In the genomic region with DNA sequence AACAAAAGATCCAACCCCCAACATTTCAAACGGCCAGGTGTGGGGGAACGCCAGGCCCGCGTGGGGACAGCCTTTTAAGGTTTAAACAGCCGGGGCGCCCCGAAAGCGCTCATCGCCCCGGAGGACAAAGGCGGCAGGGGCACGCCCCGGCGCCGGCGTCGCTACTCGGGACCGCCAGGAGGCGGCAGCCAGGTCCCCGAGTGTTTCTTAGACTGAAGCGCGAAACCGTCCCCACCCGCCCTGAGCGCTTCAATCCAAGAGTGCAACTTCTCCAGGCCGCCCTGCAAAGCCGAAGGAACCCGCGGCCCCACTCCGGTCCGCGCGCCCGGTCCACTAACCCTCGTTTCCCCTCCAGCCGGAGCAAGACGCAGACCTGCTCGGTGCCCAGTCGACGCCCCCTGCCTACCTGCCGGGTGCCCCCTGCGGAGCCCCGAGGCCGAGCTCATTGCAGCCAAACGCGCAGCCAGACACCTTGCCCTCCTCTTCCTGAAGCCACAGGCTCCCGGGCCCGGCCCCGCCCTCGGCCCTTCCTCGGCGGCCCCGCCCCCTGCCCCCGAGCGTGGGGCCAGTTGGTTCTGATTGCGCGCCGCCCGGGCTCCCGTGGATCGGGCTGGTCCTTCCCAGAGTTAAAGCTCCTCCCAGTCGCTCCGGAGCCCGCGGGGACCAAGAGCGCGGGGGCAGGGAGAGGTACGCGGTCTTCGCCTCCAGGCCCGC, we compare ENCODE assay signal across 1 cellular context.
TF ChIP-seq lines count a peak whose summit lies in the region.

A gene (minus strand): TSS at position 496 of the 714 bp plus-strand sequence. CDS start 50 bp downstream, at position 446.

TF ChIP-seq in HepG2, 621 proteins besides CTCF, POLR2A, EP300 and RAD21 (continued from another document and continues in another):
- TF ChIP-seq, protein P1, sequence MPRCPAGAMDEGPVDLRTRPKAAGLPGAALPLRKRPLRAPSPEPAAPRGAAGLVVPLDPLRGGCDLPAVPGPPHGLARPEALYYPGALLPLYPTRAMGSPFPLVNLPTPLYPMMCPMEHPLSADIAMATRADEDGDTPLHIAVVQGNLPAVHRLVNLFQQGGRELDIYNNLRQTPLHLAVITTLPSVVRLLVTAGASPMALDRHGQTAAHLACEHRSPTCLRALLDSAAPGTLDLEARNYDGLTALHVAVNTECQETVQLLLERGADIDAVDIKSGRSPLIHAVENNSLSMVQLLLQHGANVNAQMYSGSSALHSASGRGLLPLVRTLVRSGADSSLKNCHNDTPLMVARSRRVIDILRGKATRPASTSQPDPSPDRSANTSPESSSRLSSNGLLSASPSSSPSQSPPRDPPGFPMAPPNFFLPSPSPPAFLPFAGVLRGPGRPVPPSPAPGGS (CRISPR knock-in tag; IDR thresholded peaks at IDR 0.05), result no peak
- TF ChIP-seq ZNF543 (CRISPR knock-in tag; IDR thresholded peaks at IDR 0.05), result 0 out of 2 replicates have a peak, but pooled peaks have one; percentile 23
- TF ChIP-seq GABPB1 (CRISPR knock-in tag; IDR thresholded peaks at IDR 0.05), result peak; percentile 66; the same call in 1 of the 2 replicates
- TF ChIP-seq, protein P2, sequence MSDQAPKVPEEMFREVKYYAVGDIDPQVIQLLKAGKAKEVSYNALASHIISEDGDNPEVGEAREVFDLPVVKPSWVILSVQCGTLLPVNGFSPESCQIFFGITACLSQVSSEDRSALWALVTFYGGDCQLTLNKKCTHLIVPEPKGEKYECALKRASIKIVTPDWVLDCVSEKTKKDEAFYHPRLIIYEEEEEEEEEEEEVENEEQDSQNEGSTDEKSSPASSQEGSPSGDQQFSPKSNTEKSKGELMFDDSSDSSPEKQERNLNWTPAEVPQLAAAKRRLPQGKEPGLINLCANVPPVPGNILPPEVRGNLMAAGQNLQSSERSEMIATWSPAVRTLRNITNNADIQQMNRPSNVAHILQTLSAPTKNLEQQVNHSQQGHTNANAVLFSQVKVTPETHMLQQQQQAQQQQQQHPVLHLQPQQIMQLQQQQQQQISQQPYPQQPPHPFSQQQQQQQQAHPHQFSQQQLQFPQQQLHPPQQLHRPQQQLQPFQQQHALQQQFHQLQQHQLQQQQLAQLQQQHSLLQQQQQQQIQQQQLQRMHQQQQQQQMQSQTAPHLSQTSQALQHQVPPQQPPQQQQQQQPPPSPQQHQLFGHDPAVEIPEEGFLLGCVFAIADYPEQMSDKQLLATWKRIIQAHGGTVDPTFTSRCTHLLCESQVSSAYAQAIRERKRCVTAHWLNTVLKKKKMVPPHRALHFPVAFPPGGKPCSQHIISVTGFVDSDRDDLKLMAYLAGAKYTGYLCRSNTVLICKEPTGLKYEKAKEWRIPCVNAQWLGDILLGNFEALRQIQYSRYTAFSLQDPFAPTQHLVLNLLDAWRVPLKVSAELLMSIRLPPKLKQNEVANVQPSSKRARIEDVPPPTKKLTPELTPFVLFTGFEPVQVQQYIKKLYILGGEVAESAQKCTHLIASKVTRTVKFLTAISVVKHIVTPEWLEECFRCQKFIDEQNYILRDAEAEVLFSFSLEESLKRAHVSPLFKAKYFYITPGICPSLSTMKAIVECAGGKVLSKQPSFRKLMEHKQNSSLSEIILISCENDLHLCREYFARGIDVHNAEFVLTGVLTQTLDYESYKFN (CRISPR knock-in tag; conservative IDR thresholded peaks at IDR 0.05), result no peak
- TF ChIP-seq ZNF776 (CRISPR knock-in tag; IDR thresholded peaks at IDR 0.05), result peak; percentile 33; the same call in 1 of the 2 replicates
- peak; percentile 67 for TF ChIP-seq ZFY (CRISPR knock-in tag; IDR thresholded peaks at IDR 0.05)
- TF ChIP-seq, protein P3, sequence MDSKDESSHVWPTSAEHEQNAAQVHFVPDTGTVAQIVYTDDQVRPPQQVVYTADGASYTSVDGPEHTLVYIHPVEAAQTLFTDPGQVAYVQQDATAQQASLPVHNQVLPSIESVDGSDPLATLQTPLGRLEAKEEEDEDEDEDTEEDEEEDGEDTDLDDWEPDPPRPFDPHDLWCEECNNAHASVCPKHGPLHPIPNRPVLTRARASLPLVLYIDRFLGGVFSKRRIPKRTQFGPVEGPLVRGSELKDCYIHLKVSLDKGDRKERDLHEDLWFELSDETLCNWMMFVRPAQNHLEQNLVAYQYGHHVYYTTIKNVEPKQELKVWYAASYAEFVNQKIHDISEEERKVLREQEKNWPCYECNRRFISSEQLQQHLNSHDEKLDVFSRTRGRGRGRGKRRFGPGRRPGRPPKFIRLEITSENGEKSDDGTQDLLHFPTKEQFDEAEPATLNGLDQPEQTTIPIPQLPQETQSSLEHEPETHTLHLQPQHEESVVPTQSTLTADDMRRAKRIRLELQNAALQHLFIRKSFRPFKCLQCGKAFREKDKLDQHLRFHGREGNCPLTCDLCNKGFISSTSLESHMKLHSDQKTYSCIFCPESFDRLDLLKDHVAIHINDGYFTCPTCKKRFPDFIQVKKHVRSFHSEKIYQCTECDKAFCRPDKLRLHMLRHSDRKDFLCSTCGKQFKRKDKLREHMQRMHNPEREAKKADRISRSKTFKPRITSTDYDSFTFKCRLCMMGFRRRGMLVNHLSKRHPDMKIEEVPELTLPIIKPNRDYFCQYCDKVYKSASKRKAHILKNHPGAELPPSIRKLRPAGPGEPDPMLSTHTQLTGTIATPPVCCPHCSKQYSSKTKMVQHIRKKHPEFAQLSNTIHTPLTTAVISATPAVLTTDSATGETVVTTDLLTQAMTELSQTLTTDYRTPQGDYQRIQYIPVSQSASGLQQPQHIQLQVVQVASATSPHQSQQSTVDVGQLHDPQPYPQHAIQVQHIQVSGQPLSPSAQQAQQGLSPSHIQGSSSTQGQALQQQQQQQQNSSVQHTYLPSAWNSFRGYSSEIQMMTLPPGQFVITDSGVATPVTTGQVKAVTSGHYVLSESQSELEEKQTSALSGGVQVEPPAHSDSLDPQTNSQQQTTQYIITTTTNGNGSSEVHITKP (CRISPR knock-in tag; IDR thresholded peaks at IDR 0.05; ENCODE audit: low read depth), result no peak
- TF ChIP-seq, protein P4, sequence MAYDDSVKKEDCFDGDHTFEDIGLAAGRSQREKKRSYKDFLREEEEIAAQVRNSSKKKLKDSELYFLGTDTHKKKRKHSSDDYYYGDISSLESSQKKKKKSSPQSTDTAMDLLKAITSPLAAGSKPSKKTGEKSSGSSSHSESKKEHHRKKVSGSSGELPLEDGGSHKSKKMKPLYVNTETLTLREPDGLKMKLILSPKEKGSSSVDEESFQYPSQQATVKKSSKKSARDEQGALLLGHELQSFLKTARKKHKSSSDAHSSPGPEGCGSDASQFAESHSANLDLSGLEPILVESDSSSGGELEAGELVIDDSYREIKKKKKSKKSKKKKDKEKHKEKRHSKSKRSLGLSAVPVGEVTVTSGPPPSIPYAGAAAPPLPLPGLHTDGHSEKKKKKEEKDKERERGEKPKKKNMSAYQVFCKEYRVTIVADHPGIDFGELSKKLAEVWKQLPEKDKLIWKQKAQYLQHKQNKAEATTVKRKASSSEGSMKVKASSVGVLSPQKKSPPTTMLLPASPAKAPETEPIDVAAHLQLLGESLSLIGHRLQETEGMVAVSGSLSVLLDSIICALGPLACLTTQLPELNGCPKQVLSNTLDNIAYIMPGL (CRISPR knock-in tag; IDR thresholded peaks at IDR 0.05; ENCODE audit: borderline replicate concordance in 1 of 2, low read depth in 1 of 2), result peak in 1 of 2 experiments; percentile 72; a peak in 3 of 4 replicates
- TF ChIP-seq MED8 (CRISPR knock-in tag; IDR thresholded peaks at IDR 0.05; ENCODE audit: insufficient replicate concordance), result peak; percentile 13
- no peak for TF ChIP-seq ZSCAN25 (CRISPR knock-in tag; IDR thresholded peaks at IDR 0.05)
- 0 out of 2 replicates have a peak, but pooled peaks have one; percentile 6 for TF ChIP-seq FOXO1 (CRISPR knock-in tag; IDR thresholded peaks at IDR 0.05)
- peak; percentile 33; the same call in 1 of the 2 replicates for TF ChIP-seq MED1 (CRISPR knock-in tag; IDR thresholded peaks at IDR 0.05)
- TF ChIP-seq, protein P5, sequence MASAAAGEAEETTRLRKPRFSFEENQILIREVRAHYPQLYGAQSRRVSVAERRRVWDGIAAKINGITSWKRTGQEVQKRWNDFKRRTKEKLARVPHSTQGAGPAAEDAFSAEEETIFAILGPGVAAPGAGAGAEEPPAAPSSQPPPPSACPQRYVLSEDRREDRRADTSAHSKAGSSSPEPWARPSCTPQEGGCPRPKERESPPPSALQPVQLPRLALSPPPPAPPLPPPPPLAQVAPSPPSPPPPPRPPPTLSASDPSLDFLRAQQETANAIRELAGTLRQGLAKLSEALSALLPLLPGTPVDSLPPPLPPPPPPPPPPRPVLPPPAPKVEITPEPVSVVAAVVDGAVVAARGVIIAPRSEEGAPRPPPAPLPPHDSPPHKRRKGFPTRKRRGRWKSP (CRISPR knock-in tag; IDR thresholded peaks at IDR 0.05), result peak; percentile 35; the same call in 1 of the 2 replicates
- TF ChIP-seq HDAC2 (CRISPR knock-in tag; IDR thresholded peaks at IDR 0.05), result peak; percentile 34; the same call in 1 of the 2 replicates
- TF ChIP-seq AGO1 (IDR thresholded peaks at IDR 0.05; ENCODE audit: low read depth, low read length, poor library complexity, severe bottlenecking), result peak; percentile 63
- no peak for TF ChIP-seq CC2D1A (CRISPR knock-in tag; IDR thresholded peaks at IDR 0.05)
- no peak for TF ChIP-seq CREM (IDR thresholded peaks at IDR 0.05)
- no peak for TF ChIP-seq CREM (CRISPR knock-in tag; IDR thresholded peaks at IDR 0.05)
- TF ChIP-seq SNAI1 (CRISPR knock-in tag; IDR thresholded peaks at IDR 0.05; ENCODE audit: borderline replicate concordance), result 0 out of 2 replicates have a peak, but pooled peaks have one; percentile 25
- TF ChIP-seq ZNF124 (CRISPR knock-in tag; IDR thresholded peaks at IDR 0.05), result no peak
- 0 out of 2 replicates have a peak, but pooled peaks have one; percentile 29 for TF ChIP-seq REPIN1 (CRISPR knock-in tag; IDR thresholded peaks at IDR 0.05; ENCODE audit: borderline replicate concordance, low read depth)
- TF ChIP-seq, protein P6, sequence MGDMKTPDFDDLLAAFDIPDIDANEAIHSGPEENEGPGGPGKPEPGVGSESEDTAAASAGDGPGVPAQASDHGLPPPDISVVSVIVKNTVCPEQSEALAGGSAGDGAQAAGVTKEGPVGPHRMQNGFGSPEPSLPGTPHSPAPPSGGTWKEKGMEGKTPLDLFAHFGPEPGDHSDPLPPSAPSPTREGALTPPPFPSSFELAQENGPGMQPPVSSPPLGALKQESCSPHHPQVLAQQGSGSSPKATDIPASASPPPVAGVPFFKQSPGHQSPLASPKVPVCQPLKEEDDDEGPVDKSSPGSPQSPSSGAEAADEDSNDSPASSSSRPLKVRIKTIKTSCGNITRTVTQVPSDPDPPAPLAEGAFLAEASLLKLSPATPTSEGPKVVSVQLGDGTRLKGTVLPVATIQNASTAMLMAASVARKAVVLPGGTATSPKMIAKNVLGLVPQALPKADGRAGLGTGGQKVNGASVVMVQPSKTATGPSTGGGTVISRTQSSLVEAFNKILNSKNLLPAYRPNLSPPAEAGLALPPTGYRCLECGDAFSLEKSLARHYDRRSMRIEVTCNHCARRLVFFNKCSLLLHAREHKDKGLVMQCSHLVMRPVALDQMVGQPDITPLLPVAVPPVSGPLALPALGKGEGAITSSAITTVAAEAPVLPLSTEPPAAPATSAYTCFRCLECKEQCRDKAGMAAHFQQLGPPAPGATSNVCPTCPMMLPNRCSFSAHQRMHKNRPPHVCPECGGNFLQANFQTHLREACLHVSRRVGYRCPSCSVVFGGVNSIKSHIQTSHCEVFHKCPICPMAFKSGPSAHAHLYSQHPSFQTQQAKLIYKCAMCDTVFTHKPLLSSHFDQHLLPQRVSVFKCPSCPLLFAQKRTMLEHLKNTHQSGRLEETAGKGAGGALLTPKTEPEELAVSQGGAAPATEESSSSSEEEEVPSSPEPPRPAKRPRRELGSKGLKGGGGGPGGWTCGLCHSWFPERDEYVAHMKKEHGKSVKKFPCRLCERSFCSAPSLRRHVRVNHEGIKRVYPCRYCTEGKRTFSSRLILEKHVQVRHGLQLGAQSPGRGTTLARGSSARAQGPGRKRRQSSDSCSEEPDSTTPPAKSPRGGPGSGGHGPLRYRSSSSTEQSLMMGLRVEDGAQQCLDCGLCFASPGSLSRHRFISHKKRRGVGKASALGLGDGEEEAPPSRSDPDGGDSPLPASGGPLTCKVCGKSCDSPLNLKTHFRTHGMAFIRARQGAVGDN (CRISPR knock-in tag; IDR thresholded peaks at IDR 0.05), result peak; percentile 72
- TF ChIP-seq, protein P7, sequence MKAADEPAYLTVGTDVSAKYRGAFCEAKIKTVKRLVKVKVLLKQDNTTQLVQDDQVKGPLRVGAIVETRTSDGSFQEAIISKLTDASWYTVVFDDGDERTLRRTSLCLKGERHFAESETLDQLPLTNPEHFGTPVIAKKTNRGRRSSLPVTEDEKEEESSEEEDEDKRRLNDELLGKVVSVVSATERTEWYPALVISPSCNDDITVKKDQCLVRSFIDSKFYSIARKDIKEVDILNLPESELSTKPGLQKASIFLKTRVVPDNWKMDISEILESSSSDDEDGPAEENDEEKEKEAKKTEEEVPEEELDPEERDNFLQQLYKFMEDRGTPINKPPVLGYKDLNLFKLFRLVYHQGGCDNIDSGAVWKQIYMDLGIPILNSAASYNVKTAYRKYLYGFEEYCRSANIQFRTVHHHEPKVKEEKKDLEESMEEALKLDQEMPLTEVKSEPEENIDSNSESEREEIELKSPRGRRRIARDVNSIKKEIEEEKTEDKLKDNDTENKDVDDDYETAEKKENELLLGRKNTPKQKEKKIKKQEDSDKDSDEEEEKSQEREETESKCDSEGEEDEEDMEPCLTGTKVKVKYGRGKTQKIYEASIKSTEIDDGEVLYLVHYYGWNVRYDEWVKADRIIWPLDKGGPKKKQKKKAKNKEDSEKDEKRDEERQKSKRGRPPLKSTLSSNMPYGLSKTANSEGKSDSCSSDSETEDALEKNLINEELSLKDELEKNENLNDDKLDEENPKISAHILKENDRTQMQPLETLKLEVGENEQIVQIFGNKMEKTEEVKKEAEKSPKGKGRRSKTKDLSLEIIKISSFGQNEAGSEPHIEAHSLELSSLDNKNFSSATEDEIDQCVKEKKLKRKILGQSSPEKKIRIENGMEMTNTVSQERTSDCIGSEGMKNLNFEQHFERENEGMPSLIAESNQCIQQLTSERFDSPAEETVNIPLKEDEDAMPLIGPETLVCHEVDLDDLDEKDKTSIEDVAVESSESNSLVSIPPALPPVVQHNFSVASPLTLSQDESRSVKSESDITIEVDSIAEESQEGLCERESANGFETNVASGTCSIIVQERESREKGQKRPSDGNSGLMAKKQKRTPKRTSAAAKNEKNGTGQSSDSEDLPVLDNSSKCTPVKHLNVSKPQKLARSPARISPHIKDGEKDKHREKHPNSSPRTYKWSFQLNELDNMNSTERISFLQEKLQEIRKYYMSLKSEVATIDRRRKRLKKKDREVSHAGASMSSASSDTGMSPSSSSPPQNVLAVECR (CRISPR knock-in tag; IDR thresholded peaks at IDR 0.05; ENCODE audit: borderline replicate concordance), result peak; percentile 56; the same call in 1 of the 2 replicates
- TF ChIP-seq RBFOX2 (IDR thresholded peaks at IDR 0.05; ENCODE audit: low read depth, low read length), result peak; percentile 69
- no peak for TF ChIP-seq SAP130 (CRISPR knock-in tag; IDR thresholded peaks at IDR 0.05; ENCODE audit: low read depth)
- TF ChIP-seq PITX1 (CRISPR knock-in tag; IDR thresholded peaks at IDR 0.05), result no peak
- TF ChIP-seq SP4 (CRISPR knock-in tag; IDR thresholded peaks at IDR 0.05), result peak; percentile 57
- 0 out of 2 replicates have a peak, but pooled peaks have one; percentile 31 for TF ChIP-seq ZNF547 (CRISPR knock-in tag; IDR thresholded peaks at IDR 0.05)
- no peak for TF ChIP-seq NR2F2 (IDR thresholded peaks at IDR 0.05; ENCODE audit: borderline replicate concordance, low read depth)
